8 cellular contexts compared by ENCODE assay signal in genomic region chr22:31970490-31971444, GRCh38. TPM values are rescaled to one million over a fixed set of nuclear protein-coding genes. Genes with fewer than 3 reads are reported as not detected.
DNase-seq lines count a peak whose midpoint lies in the region; ATAC-seq and TF ChIP-seq lines count a peak whose summit lies in the region.

No MANE protein-coding gene starts in this region.

- ATAC-seq in GM21786 (IDR thresholded peaks at IDR 0.05; ENCODE audit: unreplicated experiment) (peak; percentile 63), T-cell (replicated peaks in 1 of 4) (peak; percentile 94 to 99 (median 94))

- H3K4me3 ChIP-seq in left ventricle myocardium inferior (peak overlapping the region; percentile 66), prostate gland (peak overlapping the region; percentile 17 to 33)

- peak overlapping the region; percentile 89 for H3K4me3 Mint-ChIP-seq in Calu3 (ENCODE audit: low read depth, unreplicated experiment)
- peak overlapping the region; percentile 76 to 86 (median 79) for H3K4me3 Mint-ChIP-seq in T-cell

- no peaks in the 10 kb centered on the region for H3K9me3 Mint-ChIP-seq in Calu3 (ENCODE audit: low read depth, unreplicated experiment)
- no peaks in the 10 kb centered on the region for H3K9me3 Mint-ChIP-seq in T-cell

- H3K36me3 Mint-ChIP-seq in Calu3 (ENCODE audit: insufficient read depth, unreplicated experiment) (peaks cover 15% of the 10 kb centered on the region), T-cell (no peaks in the 10 kb centered on the region)

- BruUV-seq in Calu3 (replicated peaks; lab: Mats Ljungman, UMichigan) = no TSS peak

- H3K27ac Mint-ChIP-seq in Calu3 (ENCODE audit: unreplicated experiment) (peak overlapping the region; percentile 19), T-cell (peak overlapping the region in 1 of 2 donors; percentile 28)

- TF ChIP-seq POLR2A in prostate gland (IDR thresholded peaks at IDR 0.05) = peak; percentile 7

- CTCF ChIA-PET in Calu3 (lab: Charles Lee) = interaction anchor here (0.5 to 2.0 kb wide), 42 partner anchors 9 to 906 kb away, joined by 3 to 20 read pairs (median 4); partner anchors contain the start of genes FBXO7, PISD, RFPL2 and SLC5A1
- CTCF ChIA-PET in T-cell (lab: Charles Lee) = interaction anchor here in 1 of 2 donors (0.6 to 2.0 kb wide), 17 partner anchors 9 to 505 kb away, joined by 3 to 10 read pairs (median 4); partner anchors contain the start of genes DEPDC5 and PISD

- POLR2A ChIA-PET in T-cell (lab: Charles Lee) = no interaction called here

- DNase-seq in Calu3 = peak; percentile 96
- DNase-seq in NCI-H1048 (lab: John Stamatoyannopoulos, UW) = peak; percentile 58
- DNase-seq in T-cell = peak; percentile 62 to 93 (median 82)
- peak; percentile 43 for DNase-seq in amniotic epithelial cell (ENCODE audit: low read depth)
- peak; percentile 77 for DNase-seq in left ventricle myocardium inferior
- DNase-seq in prostate gland (ENCODE audit: low spot score) = peak; percentile 78
- peak; percentile 83 for DNase-seq in ureter (ENCODE audit: low spot score)

- H3K27me3 Mint-ChIP-seq in Calu3 (ENCODE audit: unreplicated experiment) (no peaks in the 10 kb centered on the region), T-cell (no peaks in the 10 kb centered on the region)

- H3K4me1 Mint-ChIP-seq in Calu3 (ENCODE audit: low read depth, unreplicated experiment) (peaks cover 32% of the 10 kb centered on the region), T-cell (peaks cover 12 to 15% (median 13%) of the 10 kb centered on the region in 3 donors)

- H3K9me3 ChIP-seq in left ventricle myocardium inferior (replicated peaks) = no peaks in the 10 kb centered on the region
- no peaks in the 10 kb centered on the region for H3K9me3 ChIP-seq in prostate gland

- peak; percentile 90 for TF ChIP-seq CTCF in Calu3 (IDR thresholded peaks at IDR 0.05; ENCODE audit: unreplicated experiment)
- peak; percentile 92 for TF ChIP-seq CTCF in left ventricle myocardium inferior (IDR thresholded peaks at IDR 0.05; ENCODE audit: borderline replicate concordance)
- peak; percentile 78 to 92 (median 84) for TF ChIP-seq CTCF in prostate gland (IDR thresholded peaks at IDR 0.05)

- WGBS in prostate gland = 15% methylated on average over 54 of the region's 55 CpGs

- intact Hi-C loops in Calu3 (cut with micrococcal nuclease; ENCODE audit: unreplicated experiment) = loop anchor here (5.0 to 10.0 kb wide), 2 partner anchors 308 to 404 kb away; partner anchors contain the start of gene PISD
- intact Hi-C loops in left ventricle myocardium inferior (cut with micrococcal nuclease) = loop anchor here (10.0 kb wide), 1 partner anchor 294 kb away; no protein-coding TSS in a partner anchor
- intact Hi-C loops in prostate gland (cut with DNase I) = loop anchor here (10.0 kb wide), 1 partner anchor 504 kb away; the partner anchor contains the start of gene FBXO7

- no peaks in the 10 kb centered on the region for H3K27me3 ChIP-seq in left ventricle myocardium inferior (ENCODE audit: low read depth)
- H3K27me3 ChIP-seq in prostate gland (replicated peaks; ENCODE audit: insufficient read depth) = no peaks in the 10 kb centered on the region

- H3K27ac ChIP-seq in left ventricle myocardium inferior (replicated peaks) (no peak overlapping the region), prostate gland (no peak overlapping the region)

- H3K36me3 ChIP-seq in left ventricle myocardium inferior (no peaks in the 10 kb centered on the region), prostate gland (no peaks in the 10 kb centered on the region)

- H3K4me1 ChIP-seq in left ventricle myocardium inferior (peaks cover 20% of the 10 kb centered on the region), prostate gland (replicated peaks) (no peaks in the 10 kb centered on the region)

RNA-seq across cellular contexts. Expression of gene YWHAH, which starts 26.4 kb away (rescaled TPM):
- total RNA-seq in Calu3 (2022) = 179 and 197 TPM in 2 replicates
- 10 to 100 TPM; 17.7 to 49.5 (median 42.1) TPM for total RNA-seq in T-cell
- 67.2 TPM for total RNA-seq in left ventricle myocardium inferior
- 10 to 100 TPM; 41.9 to 62.4 TPM for total RNA-seq in prostate gland
- 86.7 TPM for total RNA-seq in ureter

Comparison
In these comparisons a context has a peak if more than half of its experiments do, and no peak if none do; other contexts are left out.
1. DNase-seq: peak in every context shown above with its lines; median percentile 96 in Calu3; 83 in ureter; 82 in T-cell; 78 in prostate gland; 77 in left ventricle myocardium inferior; 58 in NCI-H1048; 43 in amniotic epithelial cell.